12 cellular contexts compared by ENCODE assay signal in the genomic region with DNA sequence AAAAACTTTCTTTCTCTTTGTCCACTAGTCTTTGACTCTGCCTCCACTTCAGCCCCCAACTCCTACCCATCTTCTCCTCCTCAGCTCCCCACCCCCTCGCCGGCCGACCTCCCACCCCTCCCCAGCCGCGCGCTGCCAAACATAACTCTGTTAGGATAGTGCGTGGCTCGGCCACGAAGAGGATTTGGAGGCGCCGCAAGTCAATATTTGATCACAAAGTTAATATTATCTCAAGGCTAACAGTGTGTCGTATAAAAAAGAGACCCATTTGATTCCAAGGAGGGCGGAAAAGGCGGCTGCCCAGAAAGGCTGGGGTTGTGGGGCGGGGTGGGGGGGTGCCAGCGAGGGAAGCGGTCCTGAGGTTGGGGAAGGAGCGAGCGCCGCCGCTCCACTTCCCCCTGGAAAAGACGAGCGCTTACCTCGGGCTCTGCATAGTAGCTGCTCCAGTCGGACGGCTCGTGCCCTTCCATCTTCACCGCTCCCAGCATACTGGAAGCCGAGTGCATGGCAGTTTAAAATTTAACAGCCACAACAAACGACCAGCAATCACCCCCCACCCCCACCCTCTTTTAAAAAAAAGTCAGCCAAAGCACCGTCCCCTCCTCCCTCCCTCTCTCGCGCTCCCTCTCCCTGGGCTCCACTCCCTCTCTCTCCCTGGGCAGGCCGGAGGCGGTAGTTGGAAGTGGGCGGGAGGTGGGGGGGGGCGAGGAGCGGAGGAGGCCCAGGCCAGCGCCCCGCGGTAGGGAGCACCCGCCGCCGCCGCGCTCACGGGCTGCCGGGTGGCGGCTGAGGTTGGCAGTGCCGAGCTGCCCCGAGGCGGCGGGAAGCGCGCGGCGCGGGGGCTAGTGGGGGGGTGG. TPM values are rescaled to one million over a fixed set of nuclear protein-coding genes. Genes with fewer than 3 reads are reported as not detected.
DNase-seq lines count a peak whose midpoint lies in the region; TF ChIP-seq lines count a peak whose summit lies in the region.
"Had no signal": no experiment of that assay in that cellular context is flagged by ENCODE, and none has a peak within 500 bp of the region (broad histone marks: within the 10 kb centered on the region; RNA-seq: fewer than 3 reads in every experiment).

FOXA2 (minus strand) TSS at position 800 of the 857 bp plus-strand sequence; CDS start at position 506, 294 bp downstream.

- peak within 1 kb of the TSS; percentile 91 for H3K27ac ChIP-seq in hepatocyte
- H3K27ac ChIP-seq: 22Rv1 had no signal

- under 1% methylated on average over 33 of the region's 58 CpGs for WGBS in hepatocyte (ENCODE audit: low lambda C conversion rate, missing lambda C conversion rate)

- peaks cover 22% of the 10 kb centered on the region for H3K4me1 ChIP-seq in hepatocyte (ENCODE audit: insufficient read depth)

- TF ChIP-seq CTCF in hepatocyte (IDR thresholded peaks at IDR 0.05; ENCODE audit: poor library complexity), result no peak

- H3K9me2 ChIP-seq in hepatocyte (replicated peaks; ENCODE audit: insufficient read depth), result no peaks in the 10 kb centered on the region

- H3K9me3 ChIP-seq in hepatocyte (ENCODE audit: low read depth), result no peaks in the 10 kb centered on the region

- no peaks in the 10 kb centered on the region for H4K20me1 ChIP-seq in hepatocyte (ENCODE audit: insufficient read depth, poor library complexity, severe bottlenecking)

- peak within 1 kb of the TSS; percentile 54 for H3K4me3 ChIP-seq in hepatocyte
- peak within 1 kb of the TSS; percentile 18 for H3K4me3 ChIP-seq in skeletal muscle cell (ENCODE audit: low read depth, low read length)

- peaks cover 8% of the 10 kb centered on the region for H3K79me2 ChIP-seq in hepatocyte

- H3K36me3 ChIP-seq in hepatocyte (replicated peaks; ENCODE audit: insufficient read depth, low read depth), result no peaks in the 10 kb centered on the region

- H3K4me2 ChIP-seq in hepatocyte, result peak within 1 kb of the TSS; percentile 80

- peaks cover 94% of the 10 kb centered on the region for H3K27me3 ChIP-seq in hepatocyte

- peak within 1 kb of the TSS; percentile 57 for H2AFZ ChIP-seq in hepatocyte

- DNase-seq in DMS 273 (lab: John Stamatoyannopoulos, UW; ENCODE audit: unreplicated experiment) (peak; percentile 4), DMS 273 treated with DMSO at 0.1 percent for 48 hours (lab: John Stamatoyannopoulos, UW) (no peak), NCI-H526 treated with DMSO at 0.1 percent for 48 hours (lab: John Stamatoyannopoulos, UW) (peak; percentile 43), hepatocyte (ENCODE audit: low spot score) (peak; percentile 87), skeletal muscle cell (ENCODE audit: low read depth) (no peak), DMS79 (lab: John Stamatoyannopoulos, UW) (no peak)
- DNase-seq in stimulated activated CD4-positive, alpha-beta T cell treated with anti-CD3 and anti-CD28 coated beads, Interleukin-15, amount 100 ng/mL, for 24 hours, result no peak
- no peak for DNase-seq in activated CD4-positive, alpha-beta T cell treated with anti-CD3 and anti-CD28 coated beads for 1 hour
- DNase-seq: activated gamma-delta T cell; stimulated activated CD4-positive, alpha-beta T cell treated with anti-CD3 and anti-CD28 coated beads, Interleukin-2, amount 100 ng/mL, for 24 hours had no signal

RNA-seq across cellular contexts. Expression of gene FOXA2, which starts in this region (rescaled TPM):
- 7.9 and 11.1 TPM in 2 replicates for total RNA-seq in hepatocyte
- 13.3 and 17.5 TPM in 2 replicates for polyA plus RNA-seq in hepatocyte
- total RNA-seq: glomerular endothelial cell had no signal

Comparison
In these comparisons a context has a peak if more than half of its experiments do, and no peak if none do; other contexts are left out.
1. DNase-seq: peak in DMS 273 (single experiment), NCI-H526 treated with DMSO at 0.1 percent for 48 hours (single experiment) and hepatocyte (single experiment); none in DMS 273 treated with DMSO at 0.1 percent for 48 hours (single experiment), skeletal muscle cell (single experiment), stimulated activated CD4-positive, alpha-beta T cell treated with anti-CD3 and anti-CD28 coated beads, Interleukin-15, amount 100 ng/mL, for 24 hours (single experiment), activated CD4-positive, alpha-beta T cell treated with anti-CD3 and anti-CD28 coated beads for 1 hour (single experiment) and DMS79 (single experiment).